8 cellular contexts compared by ENCODE assay signal in the genomic region with DNA sequence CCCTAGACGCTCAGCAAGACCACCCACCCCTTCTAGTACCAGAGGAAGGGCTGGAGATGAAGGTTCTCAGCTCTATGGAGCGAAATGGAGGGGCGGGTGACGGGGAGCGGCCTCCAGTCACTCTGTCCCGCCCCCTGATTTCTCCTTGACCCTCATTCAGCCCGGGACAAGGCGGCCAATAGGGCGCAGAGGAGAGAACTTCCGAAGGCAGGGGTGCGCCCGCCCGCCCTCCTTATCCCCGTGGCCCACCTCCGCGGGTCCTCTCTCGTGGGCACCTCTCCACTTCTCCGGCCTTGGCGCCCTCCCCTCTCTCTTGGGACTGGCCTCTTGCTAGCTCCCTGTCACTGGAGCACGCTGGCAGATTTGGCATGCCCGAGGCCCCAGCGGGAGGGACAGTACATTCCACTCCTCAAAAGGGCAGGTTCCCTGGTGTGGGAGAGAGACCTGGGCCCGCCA. TPM values are rescaled to one million over a fixed set of nuclear protein-coding genes. Genes with fewer than 3 reads are reported as not detected.
DNase-seq lines count a peak whose midpoint lies in the region; ATAC-seq and TF ChIP-seq lines count a peak whose summit lies in the region.

No MANE protein-coding gene starts in this region.

- H3K23ac ChIP-seq in mesenchymal stem cell (ENCODE audit: low read length in 2 of 2): no peak overlapping the region

- H3K4me3 ChIP-seq in mesenchymal stem cell (ENCODE audit: insufficient read depth in 1 of 2, low read depth in 1 of 2, low read length in 2 of 2) (peak overlapping the region; percentile 73 to 76), tibial nerve (peak overlapping the region; percentile 52 to 76 (median 63))
- H3K4me3 ChIP-seq in effector memory CD4-positive, alpha-beta T cell (ENCODE audit: insufficient read depth, low read depth, low read length, poor library complexity, severe bottlenecking): no peak overlapping the region

- H3K9me3 ChIP-seq in mesenchymal stem cell (ENCODE audit: control insufficient read depth, low read length): no peaks in the 10 kb centered on the region
- H3K9me3 ChIP-seq in tibial nerve: no peaks in the 10 kb centered on the region
- H3K9me3 ChIP-seq in effector memory CD4-positive, alpha-beta T cell (ENCODE audit: control insufficient read depth, low read length): no peaks in the 10 kb centered on the region

- POLR2A ChIA-PET in activated naive CD8-positive, alpha-beta T cell treated with anti-CD3 and anti-CD28 coated beads, Interleukin-2, amount 10 ng/mL, durations not matched to agents 7 days and 5 days (lab: Charles Lee): interaction anchor here (1.8 to 6.3 kb wide), 6 partner anchors 11 to 97 kb away, joined by 8 to 191 read pairs (median 40); a partner anchor contains a TSS

- no peak for TF ChIP-seq EP300 in tibial nerve (IDR thresholded peaks at IDR 0.05)

- peaks cover 0 to 13% of the 10 kb centered on the region in 2 experiments for H3K27me3 ChIP-seq in mesenchymal stem cell (ENCODE audit: control insufficient read depth in 1 of 2, insufficient read depth in 1 of 2, low read length in 2 of 2)
- H3K27me3 ChIP-seq in tibial nerve: no peaks in the 10 kb centered on the region
- no peaks in the 10 kb centered on the region for H3K27me3 ChIP-seq in effector memory CD4-positive, alpha-beta T cell (replicated peaks; ENCODE audit: control insufficient read depth, insufficient read depth, low read length, poor library complexity, severe bottlenecking)

- no peaks in the 10 kb centered on the region for H3K27me3 Mint-ChIP-seq in activated naive CD8-positive, alpha-beta T cell
- no peaks in the 10 kb centered on the region for H3K27me3 Mint-ChIP-seq in activated naive CD8-positive, alpha-beta T cell treated with anti-CD3 and anti-CD28 coated beads, Interleukin-2, amount 50 U/mL, for 24 hours
- H3K27me3 Mint-ChIP-seq in activated naive CD8-positive, alpha-beta T cell treated with anti-CD3 and anti-CD28 coated beads, Interleukin-2, amount 10 ng/mL, durations not matched to agents 7 days and 5 days: no peaks in the 10 kb centered on the region

- H3K36me3 Mint-ChIP-seq in activated naive CD8-positive, alpha-beta T cell: peaks cover 2% of the 10 kb centered on the region
- peaks cover 7% of the 10 kb centered on the region for H3K36me3 Mint-ChIP-seq in activated naive CD8-positive, alpha-beta T cell treated with anti-CD3 and anti-CD28 coated beads, Interleukin-2, amount 50 U/mL, for 24 hours (ENCODE audit: low read depth)
- H3K36me3 Mint-ChIP-seq in activated naive CD8-positive, alpha-beta T cell treated with anti-CD3 and anti-CD28 coated beads, Interleukin-2, amount 10 ng/mL, durations not matched to agents 7 days and 5 days: peaks cover 2% of the 10 kb centered on the region

- peaks cover 6% of the 10 kb centered on the region for H3K79me1 ChIP-seq in mesenchymal stem cell (replicated peaks; ENCODE audit: low read length, poor library complexity, severe bottlenecking)

- H4K91ac ChIP-seq in mesenchymal stem cell (ENCODE audit: low read length): no peak overlapping the region

- H4K8ac ChIP-seq in mesenchymal stem cell (ENCODE audit: low read length): peak overlapping the region; percentile 30

- no peak overlapping the region for H3K4ac ChIP-seq in mesenchymal stem cell (ENCODE audit: low read depth in 1 of 2, low read length in 2 of 2)

- peak overlapping the region; percentile 40 for H3K4me3 Mint-ChIP-seq in activated naive CD8-positive, alpha-beta T cell
- no peak overlapping the region for H3K4me3 Mint-ChIP-seq in activated naive CD8-positive, alpha-beta T cell treated with anti-CD3 and anti-CD28 coated beads, Interleukin-2, amount 50 U/mL, for 24 hours
- H3K4me3 Mint-ChIP-seq in activated naive CD8-positive, alpha-beta T cell treated with anti-CD3 and anti-CD28 coated beads, Interleukin-2, amount 10 ng/mL, durations not matched to agents 7 days and 5 days: peak overlapping the region; percentile 84

- TF ChIP-seq POLR2A in tibial nerve (IDR thresholded peaks at IDR 0.05): no peak

- no peak overlapping the region for H2BK120ac ChIP-seq in mesenchymal stem cell (ENCODE audit: low read depth, low read length)

- H3K9ac ChIP-seq in mesenchymal stem cell (ENCODE audit: low read length): no peak overlapping the region

- no peak overlapping the region for H2BK5ac ChIP-seq in mesenchymal stem cell (ENCODE audit: low read depth, low read length, poor library complexity, severe bottlenecking)

- H3K27ac ChIP-seq in mesenchymal stem cell (ENCODE audit: low read length, poor library complexity, severe bottlenecking) (no peak overlapping the region), tibial nerve (peak overlapping the region in 1 of 4 donors; percentile 80)
- no peak overlapping the region for H3K27ac ChIP-seq in effector memory CD4-positive, alpha-beta T cell (ENCODE audit: insufficient read depth, low read length, poor library complexity, severe bottlenecking)

- ATAC-seq in activated naive CD8-positive, alpha-beta T cell treated with anti-CD3 and anti-CD28 coated beads, Interleukin-2, amount 50 U/mL, for 24 hours: no peak
- ATAC-seq in activated naive CD8-positive, alpha-beta T cell treated with anti-CD3 and anti-CD28 coated beads, Interleukin-2, amount 10 ng/mL, durations not matched to agents 7 days and 5 days (ENCODE audit: low read depth): no peak

- no peak overlapping the region for H3K27ac Mint-ChIP-seq in activated naive CD8-positive, alpha-beta T cell
- no peak overlapping the region for H3K27ac Mint-ChIP-seq in activated naive CD8-positive, alpha-beta T cell treated with anti-CD3 and anti-CD28 coated beads, Interleukin-2, amount 50 U/mL, for 24 hours
- H3K27ac Mint-ChIP-seq in activated naive CD8-positive, alpha-beta T cell treated with anti-CD3 and anti-CD28 coated beads, Interleukin-2, amount 10 ng/mL, durations not matched to agents 7 days and 5 days: peak overlapping the region; percentile 75

- no peak overlapping the region for H3K14ac ChIP-seq in mesenchymal stem cell (ENCODE audit: low read length in 2 of 2)

- no peak for TF ChIP-seq CTCF in tibial nerve (IDR thresholded peaks at IDR 0.05)

- no peak overlapping the region for H2BK15ac ChIP-seq in mesenchymal stem cell (ENCODE audit: low read depth, poor library complexity, severe bottlenecking)

- WGBS in mesenchymal stem cell: 44% methylated on average over 6 of the region's 23 CpGs
- WGBS in tibial nerve, 2 donors: 33 to 53% methylated on average over 4 to 23 of the region's 23 CpGs

- no peak overlapping the region for H2BK12ac ChIP-seq in mesenchymal stem cell (ENCODE audit: low read length in 2 of 2)

- H3K4me2 ChIP-seq in mesenchymal stem cell (ENCODE audit: low read length, poor library complexity, severe bottlenecking): peak overlapping the region; percentile 79

- H3K4me1 ChIP-seq in mesenchymal stem cell (ENCODE audit: control insufficient read depth, insufficient read depth, low read depth, low read length) (peaks cover 9% of the 10 kb centered on the region), tibial nerve (peaks cover 0 to 17% (median 0%) of the 10 kb centered on the region in 4 donors)
- peaks cover 20% of the 10 kb centered on the region for H3K4me1 ChIP-seq in effector memory CD4-positive, alpha-beta T cell (ENCODE audit: control insufficient read depth, insufficient read depth, low read length, poor library complexity, severe bottlenecking)

- peak overlapping the region; percentile 11 for H2AFZ ChIP-seq in mesenchymal stem cell (ENCODE audit: low read depth, low read length)

- no peak overlapping the region for H2AK5ac ChIP-seq in mesenchymal stem cell (ENCODE audit: low read length, severe bottlenecking)

- H3K36me3 ChIP-seq in mesenchymal stem cell (ENCODE audit: control insufficient read depth in 1 of 2, insufficient read depth in 2 of 2, low read depth in 1 of 2, low read length in 2 of 2): no peaks in the 10 kb centered on the region
- H3K36me3 ChIP-seq in tibial nerve: no peaks in the 10 kb centered on the region
- H3K36me3 ChIP-seq in effector memory CD4-positive, alpha-beta T cell (ENCODE audit: control insufficient read depth, insufficient read depth, low read length): no peaks in the 10 kb centered on the region

- no peaks in the 10 kb centered on the region for H3K9me3 Mint-ChIP-seq in activated naive CD8-positive, alpha-beta T cell (ENCODE audit: low read depth)
- no peaks in the 10 kb centered on the region for H3K9me3 Mint-ChIP-seq in activated naive CD8-positive, alpha-beta T cell treated with anti-CD3 and anti-CD28 coated beads, Interleukin-2, amount 50 U/mL, for 24 hours
- H3K9me3 Mint-ChIP-seq in activated naive CD8-positive, alpha-beta T cell treated with anti-CD3 and anti-CD28 coated beads, Interleukin-2, amount 10 ng/mL, durations not matched to agents 7 days and 5 days: no peaks in the 10 kb centered on the region

- no peak for DNase-seq in activated naive CD8-positive, alpha-beta T cell treated with anti-CD3 and anti-CD28 coated beads, Interleukin-2, amount 50 U/mL, for 24 hours
- no peak for DNase-seq in activated naive CD8-positive, alpha-beta T cell treated with anti-CD3 and anti-CD28 coated beads, Interleukin-2, amount 10 ng/mL, durations not matched to agents 7 days and 5 days
- DNase-seq in mesenchymal stem cell (peak; percentile 16), tibial nerve (ENCODE audit: low spot score in 2 of 2) (no peak), NCI-H524 (lab: John Stamatoyannopoulos, UW) (no peak), LoVo (ENCODE audit: low spot score) (no peak)
- no peak for DNase-seq in effector memory CD4-positive, alpha-beta T cell

- H3K18ac ChIP-seq in mesenchymal stem cell (ENCODE audit: low read depth in 1 of 2, low read length in 2 of 2): peak overlapping the region in 1 of 2 experiments; percentile 33

- peaks cover 13% of the 10 kb centered on the region for H3K4me1 Mint-ChIP-seq in activated naive CD8-positive, alpha-beta T cell (ENCODE audit: low read depth)
- peaks cover 13% of the 10 kb centered on the region for H3K4me1 Mint-ChIP-seq in activated naive CD8-positive, alpha-beta T cell treated with anti-CD3 and anti-CD28 coated beads, Interleukin-2, amount 50 U/mL, for 24 hours
- H3K4me1 Mint-ChIP-seq in activated naive CD8-positive, alpha-beta T cell treated with anti-CD3 and anti-CD28 coated beads, Interleukin-2, amount 10 ng/mL, durations not matched to agents 7 days and 5 days: peaks cover 16% of the 10 kb centered on the region

RNA-seq across cellular contexts. Expression of a gene that starts 1.1 kb away (rescaled TPM):
- 100 to 1,000 TPM; 257 to 274 TPM for total RNA-seq in activated naive CD8-positive, alpha-beta T cell treated with anti-CD3 and anti-CD28 coated beads, Interleukin-2, amount 10 ng/mL, durations not matched to agents 7 days and 5 days
- polyA plus RNA-seq in mesenchymal stem cell (2013, experiment 1 of 2): 63.7 TPM
- 65.3 TPM for polyA plus RNA-seq in mesenchymal stem cell (2013, experiment 2 of 2)
- total RNA-seq in tibial nerve: 10 to 100 TPM; 18.8 to 35.8 (median 29.7) TPM

Comparison
In these comparisons a context has a peak if more than half of its experiments do, and no peak if none do; other contexts are left out.
1. RNA of a gene that starts 1.1 kb away (total RNA-seq): 257 to 274 TPM in activated naive CD8-positive, alpha-beta T cell treated with anti-CD3 and anti-CD28 coated beads, Interleukin-2, amount 10 ng/mL, durations not matched to agents 7 days and 5 days; 18.8 to 35.8 TPM in tibial nerve; every median in the first group is over 4 times any median in the second.